In genomic region chr11:81907996-81908395, GRCh38 we compare ENCODE assay signal across 31 cellular contexts.
"Had no signal": no experiment of that assay in that cellular context is flagged by ENCODE, and none has a peak within 500 bp of the region (broad histone marks: within the 10 kb centered on the region; RNA-seq: fewer than 3 reads in every experiment).

No MANE protein-coding gene starts in this region.

- H3K36me3 Mint-ChIP-seq: activated naive CD8-positive, alpha-beta T cell treated with anti-CD3 and anti-CD28 coated beads for 36 hours; immature natural killer cell; naive B cell had no signal

- H3K27me3 ChIP-seq: adrenal gland, esophagus squamous epithelium, gastroesophageal sphincter, left lung, neutrophil, pancreas, transverse colon had no signal

- H3K27ac Mint-ChIP-seq: activated naive CD4-positive, alpha-beta T cell treated with anti-CD3 and anti-CD28 coated beads for 36 hours; activated naive CD8-positive, alpha-beta T cell treated with anti-CD3 and anti-CD28 coated beads for 36 hours; immature natural killer cell; nephron progenitor cell had no signal

- H3K27ac ChIP-seq: adrenal gland, epithelial cell of prostate, esophagus squamous epithelium, gastroesophageal sphincter, left lung, lower lobe of right lung, neutrophil, pancreas, prostate gland, transverse colon, VCaP had no signal

- H3K4me3 Mint-ChIP-seq: activated naive CD4-positive, alpha-beta T cell treated with anti-CD3 and anti-CD28 coated beads for 36 hours; activated naive CD8-positive, alpha-beta T cell treated with anti-CD3 and anti-CD28 coated beads for 36 hours; central memory CD8-positive, alpha-beta T cell; immature natural killer cell; naive B cell; nephron progenitor cell had no signal

- H3K4me1 Mint-ChIP-seq: central memory CD8-positive, alpha-beta T cell; immature natural killer cell; nephron progenitor cell had no signal

- H3K27me3 Mint-ChIP-seq: activated naive CD8-positive, alpha-beta T cell treated with anti-CD3 and anti-CD28 coated beads for 36 hours; central memory CD8-positive, alpha-beta T cell; naive B cell had no signal

- H3K4me1 ChIP-seq: adrenal gland, esophagus squamous epithelium, gastroesophageal sphincter, left lung, lower lobe of right lung, pancreas, prostate gland, transverse colon had no signal

- ATAC-seq: activated CD4-positive, CD25-positive, alpha-beta regulatory T cell treated with anti-CD3 and anti-CD28 coated beads, Interleukin-2, amount 50 U/mL, for 24 hours; gastroesophageal sphincter; left lung; lower lobe of right lung; pancreas; sciatic nerve had no signal

- H3K4me3 ChIP-seq: adrenal gland, esophagus squamous epithelium, gastroesophageal sphincter, left lung, lower lobe of right lung, pancreas, prostate gland, transverse colon had no signal

- H3K9me3 Mint-ChIP-seq: activated naive CD8-positive, alpha-beta T cell treated with anti-CD3 and anti-CD28 coated beads for 36 hours; central memory CD8-positive, alpha-beta T cell; immature natural killer cell; nephron progenitor cell had no signal

- H3K9me3 ChIP-seq: adrenal gland, esophagus squamous epithelium, gastroesophageal sphincter, left lung, lower lobe of right lung, neutrophil, pancreas, prostate gland, transverse colon had no signal

- H3K36me3 ChIP-seq: adrenal gland, esophagus squamous epithelium, gastroesophageal sphincter, left lung, lower lobe of right lung, neutrophil, pancreas, prostate gland, transverse colon had no signal

- DNase-seq: activated CD4-positive, alpha-beta T cell treated with anti-CD3 and anti-CD28 coated beads for 48 hours; activated CD4-positive, alpha-beta T cell treated with anti-CD3 and anti-CD28 coated beads, Interleukin-2, amount 50 U/mL, for 48 hours; activated CD8-positive, alpha-beta memory T cell treated with anti-CD3 and anti-CD28 coated beads for 24 hours; activated effector memory CD4-positive, alpha-beta T cell treated with anti-CD3 and anti-CD28 coated beads, Interleukin-2, amount 50 U/mL, for 16 hours; activated naive CD4-positive, alpha-beta T cell treated with anti-CD3 and anti-CD28 coated beads for 36 hours; activated naive CD8-positive, alpha-beta T cell treated with anti-CD3 and anti-CD28 coated beads for 36 hours; adrenal gland; aorta; dermis blood vessel endothelial cell; effector CD4-positive, alpha-beta T cell; esophagus squamous epithelium; head of caudate nucleus; hypothalamus; immature natural killer cell; left lung; lower lobe of right lung; naive B cell; nephron progenitor cell; pancreas; retina; small intestine; stimulated activated naive CD4-positive, alpha-beta T cell; transverse colon had no signal
